ENCODE assay signal across 11 cellular contexts in genomic region chr4:3657917-3658913, GRCh38.
DNase-seq lines count a peak whose midpoint lies in the region; ATAC-seq and FAIRE-seq lines count a peak whose summit lies in the region.
"Had no signal": no experiment of that assay in that cellular context is flagged by ENCODE, and none has a peak within 500 bp of the region (broad histone marks: within the 10 kb centered on the region; RNA-seq: fewer than 3 reads in every experiment).

No MANE protein-coding gene starts in this region.

- peak; percentile 22 for DNase-seq in NCI-H2107 treated with DMSO at 0.1 percent for 48 hours (lab: John Stamatoyannopoulos, UW; ENCODE audit: unreplicated experiment)
- no peak for DNase-seq in NCI-H2107 (lab: John Stamatoyannopoulos, UW)
- DNase-seq in RPMI8226, result peak; percentile 38
- DNase-seq in left cardiac atrium, result no peak
- DNase-seq in urothelium cell line (ENCODE audit: low spot score), result peak; percentile 28
- no peak for DNase-seq in COLO829 (ENCODE audit: low spot score)
- no peak for DNase-seq in OCI-M2 (lab: John Stamatoyannopoulos, UW; ENCODE audit: unreplicated experiment)
- DNase-seq: activated CD8-positive, alpha-beta T cell treated with anti-CD3 and anti-CD28 coated beads for 36 hours; NCI-H524; stimulated activated naive CD8-positive, alpha-beta T cell treated with anti-CD3 and anti-CD28 coated beads, Interleukin-15, amount 100 ng/mL, for 72 hours had no signal

- intact Hi-C loops in left cardiac atrium (cut with DNase I), result no loop called here

- no peak for FAIRE-seq in urothelium cell line (lab: Jason Lieb, UNC)

- peak; percentile 13 to 87 for ATAC-seq in left cardiac atrium
- no peak for ATAC-seq in HG02588 (IDR thresholded peaks at IDR 0.05; ENCODE audit: unreplicated experiment)
- ATAC-seq: activated CD8-positive, alpha-beta T cell treated with anti-CD3 and anti-CD28 coated beads for 36 hours; stimulated activated naive CD8-positive, alpha-beta T cell treated with anti-CD3 and anti-CD28 coated beads, Interleukin-15, amount 100 ng/mL, for 72 hours had no signal

Comparison
In these comparisons a context has a peak if more than half of its experiments do, and no peak if none do; other contexts are left out.
1. DNase-seq: peak in NCI-H2107 treated with DMSO at 0.1 percent for 48 hours (single experiment), RPMI8226 (single experiment) and urothelium cell line (single experiment); none in NCI-H2107 (single experiment), left cardiac atrium (single experiment), COLO829 (single experiment) and OCI-M2 (single experiment).